8 cellular contexts compared by ENCODE assay signal in the genomic region with DNA sequence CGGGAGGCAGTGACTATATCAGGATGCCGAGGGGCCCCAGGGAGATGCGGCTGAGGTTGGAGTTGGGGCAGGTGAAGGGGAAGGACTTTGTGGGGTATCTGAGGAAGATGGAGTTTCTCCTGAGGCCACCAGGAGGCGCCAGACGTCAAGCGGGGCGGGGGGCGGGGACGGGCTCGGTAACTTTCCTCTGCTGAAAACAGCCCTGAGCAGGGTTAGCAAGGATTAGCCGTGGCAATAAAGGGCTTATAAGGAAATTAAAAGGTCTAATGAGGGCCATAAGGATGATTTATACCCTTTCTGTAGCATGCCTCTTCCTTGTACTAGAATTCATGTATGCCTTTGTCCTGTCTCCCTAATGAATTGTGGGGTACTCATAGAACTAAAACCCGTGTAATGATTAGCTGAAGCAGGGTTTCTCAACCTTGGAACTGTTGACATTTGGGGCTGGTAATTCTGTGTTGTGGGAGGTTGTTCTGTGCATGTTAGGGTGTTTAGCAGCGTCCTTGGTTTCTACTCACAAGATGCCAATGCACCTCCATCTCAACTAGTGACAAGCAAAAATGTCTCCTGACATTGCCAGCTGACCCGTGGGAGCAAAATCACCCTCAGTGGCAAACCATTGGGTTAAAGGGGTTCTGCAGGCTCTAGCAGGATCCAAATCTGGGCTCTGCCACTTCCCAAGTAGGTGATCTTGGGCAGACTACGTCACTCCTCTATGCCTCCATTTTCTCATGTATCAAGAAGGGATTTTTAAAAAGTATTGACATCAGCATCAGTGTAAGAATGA.
DNase-seq lines count a peak whose midpoint lies in the region; ATAC-seq, FAIRE-seq and TF ChIP-seq lines count a peak whose summit lies in the region.

No MANE protein-coding gene starts in this region.

- peak overlapping the region; percentile 11; the same call in 1 of the 2 replicates for H3K9ac ChIP-seq in OCI-LY1 (ENCODE audit: low read length)

- H3K4me1 ChIP-seq in OCI-LY1 (ENCODE audit: insufficient read depth, low read length, severe bottlenecking), result peaks cover 14% of the 10 kb centered on the region

- H3K4me3 ChIP-seq in OCI-LY1 (ENCODE audit: low read depth, low read length, poor library complexity, severe bottlenecking), result no peak overlapping the region
- H3K4me3 ChIP-seq in retinal pigment epithelial cell (ENCODE audit: low read length), result no peak overlapping the region

- no peaks in the 10 kb centered on the region for H3K27me3 ChIP-seq in OCI-LY1 (ENCODE audit: insufficient read depth, low read length)

- H3K27ac ChIP-seq in C4-2B, result no peak overlapping the region
- peak overlapping the region; percentile 13 for H3K27ac ChIP-seq in OCI-LY1 (ENCODE audit: low read depth, low read length, poor library complexity, severe bottlenecking)

- no peaks in the 10 kb centered on the region for H3K9me2 ChIP-seq in OCI-LY1 (ENCODE audit: low read depth, low read length)

- DNase-seq in activated T-helper 1 cell treated with anti-CD3 and anti-CD28 coated beads, Interleukin-2, amount 50 U/mL, for 16 hours (ENCODE audit: low read depth in 1 of 2, low spot score in 1 of 2), result peak; percentile 5 to 6
- DNase-seq in frontal cortex (ENCODE audit: low spot score in 2 of 2), result peak; percentile 26 to 48
- peak; percentile 30 for DNase-seq in retinal pigment epithelial cell (ENCODE audit: low read depth)

- no peaks in the 10 kb centered on the region for H3F3A ChIP-seq in OCI-LY1 (ENCODE audit: insufficient read depth, low read length)

- peak; percentile 50 for ATAC-seq in GM21786 (IDR thresholded peaks at IDR 0.05; ENCODE audit: unreplicated experiment)
- no peak for ATAC-seq in HG03521 (IDR thresholded peaks at IDR 0.05; ENCODE audit: unreplicated experiment)
- ATAC-seq in GM19324 (IDR thresholded peaks at IDR 0.05; ENCODE audit: low FRiP score, unreplicated experiment), result no peak

- H3K36me3 ChIP-seq in OCI-LY1 (ENCODE audit: insufficient read depth, low read length), result no peaks in the 10 kb centered on the region

- H4K20me1 ChIP-seq in OCI-LY1 (ENCODE audit: insufficient read depth, low read length), result no peaks in the 10 kb centered on the region

- no peak for FAIRE-seq in frontal cortex (lab: Jason Lieb, UNC)

- no peaks in the 10 kb centered on the region for H3K79me2 ChIP-seq in OCI-LY1 (ENCODE audit: insufficient read depth, low read length)

- H3K9me3 ChIP-seq in OCI-LY1 (ENCODE audit: low read length), result no peaks in the 10 kb centered on the region

- peak overlapping the region; percentile 45; the same call in 1 of the 2 replicates for H2AFZ ChIP-seq in OCI-LY1 (ENCODE audit: low read length)

- TF ChIP-seq CTCF in C4-2B (conservative IDR thresholded peaks at IDR 0.05), result peak; percentile 93
- TF ChIP-seq CTCF in OCI-LY1 (IDR thresholded peaks at IDR 0.05; ENCODE audit: low read length), result peak; percentile 89
- TF ChIP-seq CTCF in retinal pigment epithelial cell (conservative IDR thresholded peaks at IDR 0.05; ENCODE audit: low read depth, low read length), result peak; percentile 89

- H3K4me2 ChIP-seq in OCI-LY1 (ENCODE audit: low read length), result peak overlapping the region; percentile 41
